8 cellular contexts compared by ENCODE assay signal in genomic region chr11:78574386-78575381, GRCh38. TPM values are rescaled to one million over a fixed set of nuclear protein-coding genes. Genes with fewer than 3 reads are reported as not detected.
DNase-seq lines count a peak whose midpoint lies in the region; ATAC-seq and TF ChIP-seq lines count a peak whose summit lies in the region.

Gene NARS2 (minus strand): TSS chr11:78574864. CDS start chr11:78574488, 376 bp downstream.

- peak within 1 kb of the TSS; percentile 87 for H3K4me2 ChIP-seq in SK-N-SH

- TF ChIP-seq CTCF in SK-N-SH (IDR thresholded peaks at IDR 0.05) (no peak), suprapubic skin (IDR thresholded peaks at IDR 0.05) (no peak)

- POLR2A ChIA-PET in SK-N-SH (lab: Yijun Ruan, JAX), result interaction anchor here (0.5 to 3.1 kb wide), 9 partner anchors 10 to 578 kb away, joined by 3 to 15 read pairs (median 5); partner anchors contain the start of genes ALG8, GAB2, KCTD21 and NDUFC2

- no peaks in the 10 kb centered on the region for H4K20me1 ChIP-seq in SK-N-SH (ENCODE audit: insufficient read depth)

- peak; percentile 91 for DNase-seq in GM04504 (ENCODE audit: low read depth)
- DNase-seq in NCI-H1048 (lab: John Stamatoyannopoulos, UW), result peak; percentile 87
- DNase-seq in SK-N-SH, result peak; percentile 97
- DNase-seq in activated naive CD4-positive, alpha-beta T cell treated with anti-CD3 and anti-CD28 coated beads, Interleukin-2, amount 50 U/mL, for 16 hours, result peak; percentile 98
- DNase-seq in globus pallidus (ENCODE audit: low spot score), result peak; percentile 98
- peak; percentile 69 to 98 (median 95) for DNase-seq in nucleus accumbens (lab: John Stamatoyannopoulos, UW)
- DNase-seq in suprapubic skin (ENCODE audit: low spot score in 2 of 2), result peak; percentile 98

- TF ChIP-seq EP300 in SK-N-SH (IDR thresholded peaks at IDR 0.05; ENCODE audit: borderline replicate concordance in 1 of 2, low read depth in 1 of 2, low read length in 1 of 2) (no peak), suprapubic skin (IDR thresholded peaks at IDR 0.05) (no peak)

- H3K9ac ChIP-seq in SK-N-SH, result peak within 1 kb of the TSS; percentile 80

- TF ChIP-seq RAD21 in SK-N-SH (IDR thresholded peaks at IDR 0.05; ENCODE audit: low read length), result no peak; the same call in 1 of the 2 replicates

- H3F3A ChIP-seq in SK-N-SH (replicated peaks; ENCODE audit: insufficient read depth), result peaks cover 8% of the 10 kb centered on the region

- H3K9me2 ChIP-seq in SK-N-SH, result no peaks in the 10 kb centered on the region

- H3K27ac ChIP-seq in SK-N-SH (ENCODE audit: low read depth in 2 of 2, low read length in 1 of 2), result peak within 1 kb of the TSS; percentile 71 to 93
- peak within 1 kb of the TSS; percentile 79 for H3K27ac ChIP-seq in suprapubic skin

- CTCF ChIA-PET in SK-N-SH (lab: Yijun Ruan, JAX), result interaction anchor here (1.6 to 3.6 kb wide), 3 partner anchors 10 to 529 kb away, joined by 3 to 51 read pairs (median 10); no protein-coding TSS in a partner anchor

- H3K36me3 ChIP-seq in SK-N-SH (replicated peaks in 1 of 2; ENCODE audit: control insufficient read depth in 1 of 2, insufficient read depth in 2 of 2, low read length in 1 of 2), result peaks cover 0 to 12% of the 10 kb centered on the region in 2 experiments
- H3K36me3 ChIP-seq in suprapubic skin, result no peaks in the 10 kb centered on the region

- peak in 1 of 2 donors; percentile 67 for TF ChIP-seq POLR2A in suprapubic skin (IDR thresholded peaks at IDR 0.05)

- ATAC-seq in HG02571 (IDR thresholded peaks at IDR 0.05; ENCODE audit: unreplicated experiment), result peak; percentile 95

- peak within 1 kb of the TSS; percentile 65 to 84 for H3K4me3 ChIP-seq in SK-N-SH (ENCODE audit: low read depth in 2 of 2, low read length in 1 of 2)
- H3K4me3 ChIP-seq in suprapubic skin, result peak within 1 kb of the TSS; percentile 84

- H2AFZ ChIP-seq in SK-N-SH (ENCODE audit: low read depth), result peak within 1 kb of the TSS; percentile 93

- WGBS in SK-N-SH (ENCODE audit: low lambda C conversion rate), result under 1% methylated on average over 41 of the region's 60 CpGs
- WGBS in suprapubic skin, result 0% methylated on average over 37 of the region's 60 CpGs

- H3K4me1 ChIP-seq in SK-N-SH (ENCODE audit: control insufficient read depth in 1 of 2, insufficient read depth in 2 of 2, low read depth in 1 of 2, low read length in 1 of 2) (peaks cover 0 to 11% of the 10 kb centered on the region in 2 experiments; a peak in 2 of 4 replicates), suprapubic skin (peaks cover 27% of the 10 kb centered on the region)

- H3K79me2 ChIP-seq in SK-N-SH (ENCODE audit: insufficient read depth), result peaks cover 20% of the 10 kb centered on the region

- no peaks in the 10 kb centered on the region for H3K27me3 ChIP-seq in SK-N-SH (ENCODE audit: insufficient read depth)
- H3K27me3 ChIP-seq in suprapubic skin, result no peaks in the 10 kb centered on the region

- H3K9me3 ChIP-seq in SK-N-SH, result no peaks in the 10 kb centered on the region
- H3K9me3 ChIP-seq in suprapubic skin, result no peaks in the 10 kb centered on the region

TF ChIP-seq in SK-N-SH, 30 proteins besides CTCF, POLR2A, EP300 and RAD21 (continues in another document):
- peak; percentile 36; the same call in 1 of the 2 replicates for TF ChIP-seq TAF1 (IDR thresholded peaks at IDR 0.05; ENCODE audit: borderline replicate concordance, low read depth, low read length)
- TF ChIP-seq NRF1 (IDR thresholded peaks at IDR 0.05; ENCODE audit: low read depth, low read length), result peak; percentile 79
- no peak for TF ChIP-seq RXRA (IDR thresholded peaks at IDR 0.05; ENCODE audit: borderline replicate concordance, low read depth)
- no peak for TF ChIP-seq GATA2 (CRISPR knock-in tag; IDR thresholded peaks at IDR 0.05)
- TF ChIP-seq FOXJ3 (CRISPR knock-in tag; IDR thresholded peaks at IDR 0.05), result no peak
- TF ChIP-seq, protein P1, sequence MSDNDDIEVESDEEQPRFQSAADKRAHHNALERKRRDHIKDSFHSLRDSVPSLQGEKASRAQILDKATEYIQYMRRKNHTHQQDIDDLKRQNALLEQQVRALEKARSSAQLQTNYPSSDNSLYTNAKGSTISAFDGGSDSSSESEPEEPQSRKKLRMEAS (IDR thresholded peaks at IDR 0.05; ENCODE audit: low read depth), result peak; percentile 97
- TF ChIP-seq POLR2AphosphoS5 (IDR thresholded peaks at IDR 0.05; ENCODE audit: low read depth, low read length), result peak; percentile 85
- TF ChIP-seq, protein P2, sequence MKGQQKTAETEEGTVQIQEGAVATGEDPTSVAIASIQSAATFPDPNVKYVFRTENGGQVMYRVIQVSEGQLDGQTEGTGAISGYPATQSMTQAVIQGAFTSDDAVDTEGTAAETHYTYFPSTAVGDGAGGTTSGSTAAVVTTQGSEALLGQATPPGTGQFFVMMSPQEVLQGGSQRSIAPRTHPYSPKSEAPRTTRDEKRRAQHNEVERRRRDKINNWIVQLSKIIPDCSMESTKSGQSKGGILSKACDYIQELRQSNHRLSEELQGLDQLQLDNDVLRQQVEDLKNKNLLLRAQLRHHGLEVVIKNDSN (IDR thresholded peaks at IDR 0.05; ENCODE audit: borderline replicate concordance, low read depth), result no peak
- TF ChIP-seq MXI1 (IDR thresholded peaks at IDR 0.05; ENCODE audit: low read depth, low read length), result peak; percentile 99
- TF ChIP-seq TEAD4 (IDR thresholded peaks at IDR 0.05; ENCODE audit: borderline replicate concordance, insufficient read depth), result no peak
- no peak for TF ChIP-seq SMC3 (IDR thresholded peaks at IDR 0.05; ENCODE audit: low read depth, low read length)
- no peak for TF ChIP-seq USF2 (IDR thresholded peaks at IDR 0.05; ENCODE audit: borderline replicate concordance, low read depth, low read length)
- TF ChIP-seq ELF1 (IDR thresholded peaks at IDR 0.05), result no peak
- no peak for TF ChIP-seq NFIC (IDR thresholded peaks at IDR 0.05; ENCODE audit: borderline replicate concordance)
- no peak for TF ChIP-seq IRF3 (IDR thresholded peaks at IDR 0.05; ENCODE audit: low read depth, low read length)
- TF ChIP-seq PBX3 (IDR thresholded peaks at IDR 0.05), result no peak
- peak; percentile 6 for TF ChIP-seq CHD2 (IDR thresholded peaks at IDR 0.05; ENCODE audit: low read length, partially characterized antibody)
- TF ChIP-seq MEF2A (IDR thresholded peaks at IDR 0.05; ENCODE audit: borderline replicate concordance, low read depth), result no peak
- TF ChIP-seq, protein P3, sequence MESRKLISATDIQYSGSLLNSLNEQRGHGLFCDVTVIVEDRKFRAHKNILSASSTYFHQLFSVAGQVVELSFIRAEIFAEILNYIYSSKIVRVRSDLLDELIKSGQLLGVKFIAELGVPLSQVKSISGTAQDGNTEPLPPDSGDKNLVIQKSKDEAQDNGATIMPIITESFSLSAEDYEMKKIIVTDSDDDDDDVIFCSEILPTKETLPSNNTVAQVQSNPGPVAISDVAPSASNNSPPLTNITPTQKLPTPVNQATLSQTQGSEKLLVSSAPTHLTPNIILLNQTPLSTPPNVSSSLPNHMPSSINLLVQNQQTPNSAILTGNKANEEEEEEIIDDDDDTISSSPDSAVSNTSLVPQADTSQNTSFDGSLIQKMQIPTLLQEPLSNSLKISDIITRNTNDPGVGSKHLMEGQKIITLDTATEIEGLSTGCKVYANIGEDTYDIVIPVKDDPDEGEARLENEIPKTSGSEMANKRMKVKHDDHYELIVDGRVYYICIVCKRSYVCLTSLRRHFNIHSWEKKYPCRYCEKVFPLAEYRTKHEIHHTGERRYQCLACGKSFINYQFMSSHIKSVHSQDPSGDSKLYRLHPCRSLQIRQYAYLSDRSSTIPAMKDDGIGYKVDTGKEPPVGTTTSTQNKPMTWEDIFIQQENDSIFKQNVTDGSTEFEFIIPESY (IDR thresholded peaks at IDR 0.05; ENCODE audit: borderline replicate concordance, low read depth), result no peak

RNA-seq across cellular contexts. Expression of gene NARS2, which starts in this region (rescaled TPM):
- polyA plus RNA-seq in SK-N-SH (2012; rRNA removed), result 8.9 and 11.3 TPM in 2 replicates
- polyA plus RNA-seq in SK-N-SH (2012; cell fraction: cytosol; rRNA removed), result 13.2 and 13.6 TPM in 2 replicates
- 4.9 and 7.4 TPM in 2 replicates for polyA plus RNA-seq in SK-N-SH (2012; cell fraction: nucleus; rRNA removed)
- 10 to 100 TPM; 10.9 to 14.7 (median 14.7) TPM for total RNA-seq in suprapubic skin

Comparison
In these comparisons a context has a peak if more than half of its experiments do, and no peak if none do; other contexts are left out.
1. Peak in every context shown above with its lines: DNase-seq, ATAC-seq, H3K4me3 ChIP-seq and H3K27ac ChIP-seq.